In the genomic region with DNA sequence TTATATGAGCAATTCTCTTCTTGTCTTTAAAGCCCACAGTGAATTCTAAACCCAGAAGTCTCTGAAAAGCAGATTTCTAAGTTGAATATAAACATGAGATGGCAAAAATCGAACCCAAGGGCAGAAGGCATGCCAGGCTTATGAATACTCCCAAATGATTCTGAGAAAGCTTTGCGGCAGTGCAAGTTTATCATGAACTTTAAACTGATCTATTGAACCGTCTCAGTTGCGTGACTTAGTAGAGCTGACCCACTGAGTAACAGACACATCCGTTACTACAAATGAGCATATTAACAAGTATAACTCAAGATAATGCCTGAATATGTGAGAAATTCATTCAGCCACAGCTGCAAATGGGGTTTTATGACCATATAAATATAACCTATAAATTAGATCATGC, we compare ENCODE assay signal across 6 cellular contexts.
"Had no signal": no experiment of that assay in that cellular context is flagged by ENCODE, and none has a peak within 500 bp of the region (broad histone marks: within the 10 kb centered on the region; RNA-seq: fewer than 3 reads in every experiment).

No MANE protein-coding gene starts in this region.

- H3K27ac ChIP-seq: HL-60 had no signal

- ATAC-seq: GM23338, K562 had no signal

- DNase-seq: H9, HCEC 1CT, IMR-90 had no signal

- H3K4me3 Mint-ChIP-seq: GM23338, H9 had no signal

- H3K9me3 Mint-ChIP-seq: GM23338, H9 had no signal

- H3K27ac Mint-ChIP-seq: GM23338, H9 had no signal

- H3K4me3 ChIP-seq: GM23338, K562 had no signal

- H3K4me1 Mint-ChIP-seq: GM23338, H9 had no signal
